In genomic region chr10:74189999-74190421, GRCh38 we compare ENCODE assay signal across 7 cellular contexts. TPM values are rescaled to one million over a fixed set of nuclear protein-coding genes. Genes with fewer than 3 reads are reported as not detected.
A peak's percentile ranks its signal among the peaks of the same experiment; 100 is the strongest.
DNase-seq lines count a peak whose midpoint lies in the region; ATAC-seq, FAIRE-seq and TF ChIP-seq lines count a peak whose summit lies in the region.

No MANE protein-coding gene starts in this region.

- 14 to 36% methylated on average over 3 of the region's 3 CpGs for WGBS in upper lobe of left lung, 2 donors

- H3K4me1 ChIP-seq in GM23338 (ENCODE audit: insufficient read depth): peaks cover 8% of the 10 kb centered on the region; the same call in 1 of the 2 replicates
- H3K4me1 ChIP-seq in ascending aorta: peaks cover 0 to 13% of the 10 kb centered on the region in 2 donors
- peaks cover 53% of the 10 kb centered on the region for H3K4me1 ChIP-seq in keratinocyte (ENCODE audit: control insufficient read depth, extremely low read depth, insufficient read depth, low read length)
- peaks cover 15 to 26% (median 22%) of the 10 kb centered on the region in 4 donors for H3K4me1 ChIP-seq in upper lobe of left lung

- H3K4me3 Mint-ChIP-seq in GM23338: no peak overlapping the region

- H3K27ac Mint-ChIP-seq in GM23338: peak overlapping the region; percentile 40; the same call in 1 of the 2 replicates

- H3K4me2 ChIP-seq in GM23338 (peak overlapping the region; percentile 45), keratinocyte (ENCODE audit: control insufficient read depth, extremely low read depth, insufficient read depth, low read depth, low read length) (peak overlapping the region; percentile 90)

- DNase-seq in GM23338 (ENCODE audit: low spot score) (no peak), NAMALWA (ENCODE audit: low spot score) (peak; percentile 66), ascending aorta (ENCODE audit: low spot score in 2 of 2) (no peak), keratinocyte (ENCODE audit: low read depth, low spot score) (no peak), upper lobe of left lung (peak in 1 of 2 donors; percentile 79), NCI-H146 (lab: John Stamatoyannopoulos, UW) (no peak)

- ATAC-seq in GM23338: peak; percentile 63
- peak; percentile 84 to 94 for ATAC-seq in upper lobe of left lung (ENCODE audit: low FRiP score in 2 of 2)

- H3K27ac ChIP-seq in GM23338 (ENCODE audit: low read depth) (peak overlapping the region; percentile 23), ascending aorta (peak overlapping the region; percentile 62 to 75), keratinocyte (ENCODE audit: control insufficient read depth, insufficient read depth, low read length) (peak overlapping the region; percentile 83), upper lobe of left lung (peak overlapping the region; percentile 33 to 80 (median 78))

- H3K36me3 Mint-ChIP-seq in GM23338 (ENCODE audit: low read depth): 0 out of 3 replicates have a peak, but pooled peaks cover 2% of the 10 kb centered on the region

- TF ChIP-seq CTCF in GM23338 (conservative IDR thresholded peaks at IDR 0.05; ENCODE audit: low read depth in 2 of 2): no peak
- no peak for TF ChIP-seq CTCF in ascending aorta (IDR thresholded peaks at IDR 0.05)
- TF ChIP-seq CTCF in keratinocyte (optimal IDR thresholded peaks at IDR 0.05 in 1 of 3, IDR thresholded peaks at IDR 0.05 in 1 of 3, conservative IDR thresholded peaks at IDR 0.05 in 1 of 3; ENCODE audit: extremely low read depth in 1 of 3, insufficient read depth in 2 of 3, low read length in 3 of 3): no peak
- no peak for TF ChIP-seq CTCF in upper lobe of left lung (IDR thresholded peaks at IDR 0.05)

- H3K79me2 ChIP-seq in GM23338 (replicated peaks; ENCODE audit: insufficient read depth): peaks cover 96% of the 10 kb centered on the region
- H3K79me2 ChIP-seq in keratinocyte (ENCODE audit: control insufficient read depth, insufficient read depth, low read length): peaks cover 83% of the 10 kb centered on the region

- no peaks in the 10 kb centered on the region for H3K9me3 Mint-ChIP-seq in GM23338

- H3K9me3 ChIP-seq in ascending aorta (no peaks in the 10 kb centered on the region), keratinocyte (ENCODE audit: control insufficient read depth, low read depth, low read length) (no peaks in the 10 kb centered on the region), upper lobe of left lung (no peaks in the 10 kb centered on the region)

- peak; percentile 99 for FAIRE-seq in keratinocyte (lab: Jason Lieb, UNC)

- H3K9me2 ChIP-seq in GM23338 (ENCODE audit: insufficient read depth): no peaks in the 10 kb centered on the region

- H4K20me1 ChIP-seq in GM23338 (replicated peaks; ENCODE audit: insufficient read depth) (peaks cover 5% of the 10 kb centered on the region; the same call in 1 of the 2 replicates), keratinocyte (ENCODE audit: control insufficient read depth, extremely low read depth, insufficient read depth, low read length) (no peaks in the 10 kb centered on the region)

- dilution Hi-C loops in keratinocyte (cut with MboI; ENCODE audit: extremely low pct_ligation_motif_present, low sequenced_read_pairs): no loop called here

- H3K9ac ChIP-seq in keratinocyte (ENCODE audit: control insufficient read depth, extremely low read depth, insufficient read depth, low read length): peak overlapping the region; percentile 73

- H3K9me1 ChIP-seq in keratinocyte (ENCODE audit: control insufficient read depth, extremely low read depth, insufficient read depth, low read length): no peaks in the 10 kb centered on the region

- H3K36me3 ChIP-seq in GM23338 (ENCODE audit: insufficient read depth) (no peaks in the 10 kb centered on the region), ascending aorta (no peaks in the 10 kb centered on the region), keratinocyte (ENCODE audit: control insufficient read depth in 2 of 2, extremely low read depth in 1 of 2, insufficient read depth in 2 of 2, low read length in 2 of 2) (no peaks in the 10 kb centered on the region), upper lobe of left lung (no peaks in the 10 kb centered on the region)

- H3K27me3 ChIP-seq in GM23338 (ENCODE audit: insufficient read depth) (no peaks in the 10 kb centered on the region), ascending aorta (no peaks in the 10 kb centered on the region), keratinocyte (ENCODE audit: control insufficient read depth, extremely low read depth, insufficient read depth, low read length) (no peaks in the 10 kb centered on the region), upper lobe of left lung (no peaks in the 10 kb centered on the region)

- H3K4me3 ChIP-seq in GM08714 (ENCODE audit: low read length) (peak overlapping the region; percentile 52), GM23338 (no peak overlapping the region), ascending aorta (peak overlapping the region in 1 of 2 donors; percentile 38), keratinocyte (ENCODE audit: control insufficient read depth in 2 of 3, extremely low read depth in 1 of 3, insufficient read depth in 2 of 3, low read depth in 1 of 3, low read length in 3 of 3) (peak overlapping the region in 2 of 3 experiments; percentile 50 to 60), upper lobe of left lung (no peak overlapping the region)

- intact Hi-C loops in ascending aorta (cut with DNase I): loop anchor here (5.0 kb wide), 1 partner anchor 38 kb away; the partner anchor contains the start of genes ADK and AP3M1

- no peaks in the 10 kb centered on the region for H3F3A ChIP-seq in GM23338 (replicated peaks; ENCODE audit: low read depth)

- TF ChIP-seq EP300 in upper lobe of left lung (IDR thresholded peaks at IDR 0.05): peak in 1 of 4 donors; percentile 90

- H2AFZ ChIP-seq in GM23338 (no peak overlapping the region), keratinocyte (ENCODE audit: control insufficient read depth, low read length) (no peak overlapping the region)

- peaks cover 24% of the 10 kb centered on the region for H3K4me1 Mint-ChIP-seq in GM23338

- no peaks in the 10 kb centered on the region for H3K27me3 Mint-ChIP-seq in GM23338 (ENCODE audit: insufficient read depth, low read depth, poor library complexity)

- peak in 1 of 4 donors; percentile 24 for TF ChIP-seq POLR2A in upper lobe of left lung (IDR thresholded peaks at IDR 0.05)

TF ChIP-seq in GM23338, 12 proteins besides CTCF, POLR2A, EP300 and RAD21:
- no peak for TF ChIP-seq REST (IDR thresholded peaks at IDR 0.05; ENCODE audit: unreplicated experiment)
- TF ChIP-seq EZH2phosphoT487 (IDR thresholded peaks at IDR 0.05; ENCODE audit: unreplicated experiment): no peak
- no peak for TF ChIP-seq ZNF331 (CRISPR knock-in tag; IDR thresholded peaks at IDR 0.05; ENCODE audit: low read depth)
- no peak for TF ChIP-seq NANOG (IDR thresholded peaks at IDR 0.05; ENCODE audit: borderline replicate concordance)
- TF ChIP-seq ZNF114 (CRISPR knock-in tag; IDR thresholded peaks at IDR 0.05): no peak

RNA-seq across cellular contexts. Expression of gene ADK, which starts 39.0 kb away (rescaled TPM):
- total RNA-seq in GM23338 (2014; rRNA removed; shearing (Covaris generic)): 39.9 and 50.3 TPM in 2 replicates
- 42.4 and 53.0 TPM in 2 replicates for polyA plus RNA-seq in GM23338 (2016; fragmentation: Nextera tagmentation; extraction: Ambion mirVana)
- 2.4 TPM for total RNA-seq in ascending aorta
- polyA plus RNA-seq in keratinocyte: 73.0 to 139 TPM (median 92.6 TPM) in 3 replicates
- polyA plus RNA-seq in keratinocyte (2011; ENCODE audit: low read depth): 54.7 TPM
- 66.4 and 127 TPM in 2 replicates for polyA plus RNA-seq in keratinocyte (2011; cell fraction: cytosol; rRNA removed)
- 54.4 and 63.4 TPM in 2 replicates for polyA plus RNA-seq in keratinocyte (2011; cell fraction: nucleus; rRNA removed)
- 58.0 and 90.5 TPM in 2 replicates for polyA plus RNA-seq in keratinocyte (2012; ENCODE audit: low replicate concordance)
- 12.8 to 83.9 TPM (median 38.5 TPM) in 3 replicates for polyA minus RNA-seq in keratinocyte
- 43.5 TPM for polyA minus RNA-seq in keratinocyte (2011; cell fraction: cytosol; rRNA and poly(A)+ RNA removed)
- 34.0 and 74.5 TPM in 2 replicates for polyA minus RNA-seq in keratinocyte (2011; cell fraction: nucleus; rRNA and poly(A)+ RNA removed)
- total RNA-seq in upper lobe of left lung: 100 to 1,000 TPM in 1 of 6 donors, 10 to 100 TPM in 5; 27.9 to 123 (median 48.1) TPM

RNA-seq across cellular contexts. Expression of gene AP3M1, which starts 39.4 kb away (rescaled TPM):
- 33.1 and 41.7 TPM in 2 replicates for total RNA-seq in GM23338 (2014; rRNA removed; shearing (Covaris generic))
- polyA plus RNA-seq in GM23338 (2016; fragmentation: Nextera tagmentation; extraction: Ambion mirVana) (10.9 and 13.8 TPM in 2 replicates), keratinocyte (37.1 to 53.5 TPM (median 44.1 TPM) in 3 replicates)
- total RNA-seq in ascending aorta (11.9 TPM), upper lobe of left lung (10 to 100 TPM; 11.4 to 36.1 (median 25.3) TPM)
- 17.4 TPM for polyA plus RNA-seq in keratinocyte (2011; ENCODE audit: low read depth)
- polyA plus RNA-seq in keratinocyte (2011; cell fraction: cytosol; rRNA removed): 26.7 and 58.2 TPM in 2 replicates
- polyA plus RNA-seq in keratinocyte (2011; cell fraction: nucleus; rRNA removed): 46.9 and 58.5 TPM in 2 replicates
- 18.9 and 25.8 TPM in 2 replicates for polyA plus RNA-seq in keratinocyte (2012; ENCODE audit: low replicate concordance)
- 16.7 to 59.7 TPM (median 35.2 TPM) in 3 replicates for polyA minus RNA-seq in keratinocyte
- polyA minus RNA-seq in keratinocyte (2011; cell fraction: cytosol; rRNA and poly(A)+ RNA removed): 33.6 TPM
- 24.9 and 45.7 TPM in 2 replicates for polyA minus RNA-seq in keratinocyte (2011; cell fraction: nucleus; rRNA and poly(A)+ RNA removed)

Comparison
In these comparisons a context has a peak if more than half of its experiments do, and no peak if none do; other contexts are left out.
1. H3K4me3 ChIP-seq: peak in GM08714 (single experiment) and keratinocyte (2 of 3); none in GM23338 (single experiment) and upper lobe of left lung (0 of 4).
2. H3K27ac ChIP-seq: peak in every context shown above with its lines; median percentile 83 in keratinocyte; 78 in upper lobe of left lung; 68 in ascending aorta; 23 in GM23338.